Comparison of ENCODE assay signal across 8 cellular contexts in genomic region chr3:179146911-179147570, GRCh38. TPM values are rescaled to one million over a fixed set of nuclear protein-coding genes. Genes with fewer than 3 reads are reported as not detected.
A peak's percentile ranks its signal among the peaks of the same experiment; 100 is the strongest.
DNase-seq lines count a peak whose midpoint lies in the region; ATAC-seq, FAIRE-seq and TF ChIP-seq lines count a peak whose summit lies in the region.

No MANE protein-coding gene starts in this region.

- peak overlapping the region; percentile 75 for H3K4me3 ChIP-seq in Caco-2 (ENCODE audit: low read depth, low read length)
- peak overlapping the region; percentile 89 for H3K4me3 ChIP-seq in neuron (ENCODE audit: low read length)

- CTCF ChIA-PET in Caco-2 (lab: Charles Lee) = no interaction called here
- CTCF ChIA-PET in activated CD8-positive, alpha-beta T cell treated with anti-CD3 and anti-CD28 coated beads, Interleukin-2, amount 10 ng/mL, durations not matched to agents 7 days and 5 days (lab: Charles Lee) = interaction anchor here (0.7 to 3.0 kb wide), 16 partner anchors 9 to 175 kb away, joined by 3 to 24 read pairs (median 4); partner anchors contain the start of gene ZMAT3

- no peak overlapping the region for H3K4me3 Mint-ChIP-seq in Caco-2 (ENCODE audit: unreplicated experiment)
- H3K4me3 Mint-ChIP-seq in activated CD8-positive, alpha-beta T cell treated with anti-CD3 and anti-CD28 coated beads, Interleukin-2, amount 10 ng/mL, durations not matched to agents 7 days and 5 days = no peak overlapping the region

- H3K9me3 Mint-ChIP-seq in Caco-2 (ENCODE audit: unreplicated experiment) = no peaks in the 10 kb centered on the region
- H3K9me3 Mint-ChIP-seq in activated CD8-positive, alpha-beta T cell treated with anti-CD3 and anti-CD28 coated beads, Interleukin-2, amount 10 ng/mL, durations not matched to agents 7 days and 5 days (ENCODE audit: insufficient read depth) = no peaks in the 10 kb centered on the region

- intact Hi-C loops in Caco-2 (cut with micrococcal nuclease; ENCODE audit: unreplicated experiment) = loop anchor here (1.0 to 5.0 kb wide), 8 partner anchors 15 to 415 kb away; partner anchors contain the start of genes ACTL6A and KCNMB3

- no peak for FAIRE-seq in frontal cortex (lab: Jason Lieb, UNC)

- TF ChIP-seq CTCF in Caco-2 (IDR thresholded peaks at IDR 0.05; ENCODE audit: insufficient read depth in 1 of 2, low read depth in 1 of 2, low read length in 1 of 2, severe bottlenecking in 1 of 2, unreplicated experiment in 1 of 2) = peak; percentile 49 to 62

- H3K4me1 Mint-ChIP-seq in Caco-2 (ENCODE audit: low read depth, unreplicated experiment) = peaks cover 7% of the 10 kb centered on the region
- H3K4me1 Mint-ChIP-seq in activated CD8-positive, alpha-beta T cell treated with anti-CD3 and anti-CD28 coated beads, Interleukin-2, amount 10 ng/mL, durations not matched to agents 7 days and 5 days (ENCODE audit: low read depth) = peaks cover 28% of the 10 kb centered on the region

- H3K27me3 ChIP-seq in Caco-2 (replicated peaks; ENCODE audit: control insufficient read depth, insufficient read depth, low read length) (no peaks in the 10 kb centered on the region), neuron (ENCODE audit: insufficient read depth, low read length) (no peaks in the 10 kb centered on the region)

- H2AFZ ChIP-seq in neuron (ENCODE audit: low read depth, low read length) = peak overlapping the region; percentile 92

- H3K9me3 ChIP-seq in Caco-2 (no peaks in the 10 kb centered on the region), neuron (ENCODE audit: low read length) (no peaks in the 10 kb centered on the region)

- H3K36me3 ChIP-seq in Caco-2 (ENCODE audit: control insufficient read depth, insufficient read depth, low read length) (no peaks in the 10 kb centered on the region), neuron (ENCODE audit: insufficient read depth, low read length) (no peaks in the 10 kb centered on the region)

- DNase-seq in Caco-2 (peak in 1 of 2 experiments; percentile 71), NCI-H345 (lab: John Stamatoyannopoulos, UW) (peak; percentile 81), frontal cortex (ENCODE audit: low spot score in 2 of 2) (peak; percentile 51 to 60), ecto neural progenitor cell (ENCODE audit: low spot score) (no peak)
- peak; percentile 53 for DNase-seq in activated CD8-positive, alpha-beta T cell treated with anti-CD3 and anti-CD28 coated beads, Interleukin-2, amount 10 ng/mL, durations not matched to agents 7 days and 5 days

- peaks cover 4% of the 10 kb centered on the region for H3K27me3 Mint-ChIP-seq in Caco-2 (ENCODE audit: insufficient read depth, unreplicated experiment)
- peaks cover 16% of the 10 kb centered on the region for H3K27me3 Mint-ChIP-seq in activated CD8-positive, alpha-beta T cell treated with anti-CD3 and anti-CD28 coated beads, Interleukin-2, amount 10 ng/mL, durations not matched to agents 7 days and 5 days (ENCODE audit: low read depth)

- ATAC-seq in GM18909 (IDR thresholded peaks at IDR 0.05; ENCODE audit: poor library complexity, unreplicated experiment) (peak; percentile 25), HG03432 (IDR thresholded peaks at IDR 0.05; ENCODE audit: unreplicated experiment) (peak; percentile 27)
- ATAC-seq in activated CD8-positive, alpha-beta T cell treated with anti-CD3 and anti-CD28 coated beads, Interleukin-2, amount 10 ng/mL, durations not matched to agents 7 days and 5 days = peak; percentile 25

- no peaks in the 10 kb centered on the region for H3K4me1 ChIP-seq in Caco-2
- H3K4me1 ChIP-seq in neuron (ENCODE audit: insufficient read depth, low read length) = peaks cover 18% of the 10 kb centered on the region

- no peak overlapping the region for H3K27ac Mint-ChIP-seq in Caco-2 (ENCODE audit: unreplicated experiment)
- H3K27ac Mint-ChIP-seq in activated CD8-positive, alpha-beta T cell treated with anti-CD3 and anti-CD28 coated beads, Interleukin-2, amount 10 ng/mL, durations not matched to agents 7 days and 5 days = no peak overlapping the region

- POLR2A ChIA-PET in Caco-2 (lab: Charles Lee) = interaction anchor here (0.6 kb wide), 1 partner anchor 158 kb away, joined by 3 read pairs; no protein-coding TSS in a partner anchor
- POLR2A ChIA-PET in activated CD8-positive, alpha-beta T cell treated with anti-CD3 and anti-CD28 coated beads, Interleukin-2, amount 10 ng/mL, durations not matched to agents 7 days and 5 days (lab: Charles Lee) = interaction anchor here (0.6 to 2.6 kb wide), 5 partner anchors 77 to 506 kb away, joined by 3 to 14 read pairs (median 3); partner anchors contain the start of genes USP13, ZMAT3 and ZNF639

- H3K36me3 Mint-ChIP-seq in Caco-2 (ENCODE audit: insufficient read depth, unreplicated experiment) = no peaks in the 10 kb centered on the region
- no peaks in the 10 kb centered on the region for H3K36me3 Mint-ChIP-seq in activated CD8-positive, alpha-beta T cell treated with anti-CD3 and anti-CD28 coated beads, Interleukin-2, amount 10 ng/mL, durations not matched to agents 7 days and 5 days (ENCODE audit: low read depth)

- no TSS peak for BruUV-seq in Caco-2 (replicated peaks; lab: Mats Ljungman, UMichigan)

RNA-seq across cellular contexts. Expression of gene PIK3CA, which starts 1.1 kb away (rescaled TPM):
- 8.4 and 10.6 TPM in 2 replicates for total RNA-seq in Caco-2 (2022)
- 10 to 100 TPM; 22.3 to 23.9 TPM for total RNA-seq in activated CD8-positive, alpha-beta T cell treated with anti-CD3 and anti-CD28 coated beads, Interleukin-2, amount 10 ng/mL, durations not matched to agents 7 days and 5 days
- total RNA-seq in frontal cortex = 74.6 TPM
